ENCODE assay signal across 26 cellular contexts in the genomic region with DNA sequence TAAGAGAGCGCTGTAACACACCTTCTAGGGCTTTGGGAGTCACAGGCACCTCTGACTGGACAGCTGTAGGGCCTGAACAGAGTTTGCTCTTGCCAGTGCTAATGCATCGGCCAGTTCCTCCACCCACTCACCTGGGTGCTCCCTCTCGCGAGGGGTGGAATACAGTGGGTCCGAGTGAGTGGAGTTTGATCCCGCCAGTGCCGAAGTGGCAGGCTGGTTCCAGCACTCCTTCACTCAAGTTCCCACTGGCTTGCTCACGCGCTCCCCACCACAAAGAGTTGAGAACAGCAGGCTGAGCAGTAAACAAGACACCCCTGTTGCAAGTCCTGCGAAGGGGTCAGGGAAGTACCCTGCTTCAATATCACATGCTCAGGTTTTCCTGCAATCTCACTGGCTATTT.
"Had no signal": no experiment of that assay in that cellular context is flagged by ENCODE, and none has a peak within 500 bp of the region (broad histone marks: within the 10 kb centered on the region; RNA-seq: fewer than 3 reads in every experiment).

No MANE protein-coding gene starts in this region.

- H3K4me1 ChIP-seq: esophagus muscularis mucosa, prostate gland, right lobe of liver, uterus had no signal

- H3K9me3 ChIP-seq: esophagus muscularis mucosa, mucosa of descending colon, ovary, prostate gland, right lobe of liver, spleen, thoracic aorta, uterus had no signal

- H3K27me3 Mint-ChIP-seq: naive thymus-derived CD8-positive, alpha-beta T cell; stimulated activated naive B cell treated with anti-CD40 and anti-IgM and Interleukin-4, amounts not matched to agents 10 μg/mL and 1 μg/mL and 100 μg/mL, for 72 hours; stimulated activated naive CD8-positive, alpha-beta T cell treated with anti-CD3 and anti-CD28 coated beads, Interleukin-15, amount 100 ng/mL, for 72 hours; type B pancreatic cell had no signal

- DNase-seq: central memory CD4-positive, alpha-beta T cell; cortex of kidney; effector memory CD4-positive, alpha-beta T cell; foreskin keratinocyte; left colon; left ventricle myocardium superior; mucosa of descending colon; naive thymus-derived CD8-positive, alpha-beta T cell; nucleus accumbens; retina; right lobe of liver; spleen; stimulated activated CD4-positive, alpha-beta T cell treated with anti-CD3 and anti-CD28 coated beads, Interleukin-15, amount 100 ng/mL, for 24 hours; stimulated activated CD4-positive, alpha-beta T cell treated with anti-CD3 and anti-CD28 coated beads, Interleukin-1b, Interleukin-23, amount 100 ng/mL, for 48 hours; stimulated activated CD4-positive, alpha-beta T cell treated with anti-CD3 and anti-CD28 coated beads, Interleukin-4, amount 100 ng/mL, for 24 hours; stimulated activated naive B cell treated with anti-CD40 and anti-IgM and Interleukin-4, amounts not matched to agents 10 μg/mL and 1 μg/mL and 100 μg/mL, for 72 hours; stimulated activated naive CD8-positive, alpha-beta T cell treated with anti-CD3 and anti-CD28 coated beads, Interleukin-15, amount 100 ng/mL, for 72 hours; uterus had no signal

- H3K4me3 Mint-ChIP-seq: naive thymus-derived CD8-positive, alpha-beta T cell; neural crest cell; stimulated activated naive B cell treated with anti-CD40 and anti-IgM and Interleukin-4, amounts not matched to agents 10 μg/mL and 1 μg/mL and 100 μg/mL, for 72 hours; stimulated activated naive CD8-positive, alpha-beta T cell treated with anti-CD3 and anti-CD28 coated beads, Interleukin-15, amount 100 ng/mL, for 72 hours; type B pancreatic cell had no signal

- H3K27ac Mint-ChIP-seq: stimulated activated naive B cell treated with anti-CD40 and anti-IgM and Interleukin-4, amounts not matched to agents 10 μg/mL and 1 μg/mL and 100 μg/mL, for 72 hours; stimulated activated naive CD8-positive, alpha-beta T cell treated with anti-CD3 and anti-CD28 coated beads, Interleukin-15, amount 100 ng/mL, for 72 hours; type B pancreatic cell had no signal

- H3K36me3 ChIP-seq: ovary, prostate gland, right lobe of liver, uterus had no signal

- H3K9me3 Mint-ChIP-seq: naive thymus-derived CD8-positive, alpha-beta T cell; stimulated activated naive B cell treated with anti-CD40 and anti-IgM and Interleukin-4, amounts not matched to agents 10 μg/mL and 1 μg/mL and 100 μg/mL, for 72 hours; stimulated activated naive CD8-positive, alpha-beta T cell treated with anti-CD3 and anti-CD28 coated beads, Interleukin-15, amount 100 ng/mL, for 72 hours had no signal

- ATAC-seq: foreskin keratinocyte; left colon; left ventricle myocardium superior; mucosa of descending colon; naive thymus-derived CD8-positive, alpha-beta T cell; right lobe of liver; stimulated activated naive B cell treated with anti-CD40 and anti-IgM and Interleukin-4, amounts not matched to agents 10 μg/mL and 1 μg/mL and 100 μg/mL, for 72 hours; stimulated activated naive CD8-positive, alpha-beta T cell treated with anti-CD3 and anti-CD28 coated beads, Interleukin-15, amount 100 ng/mL, for 72 hours had no signal

- H3K27ac ChIP-seq: epithelial cell of prostate, esophagus muscularis mucosa, foreskin keratinocyte, ovary, prostate gland, right lobe of liver, spleen, thoracic aorta, uterus had no signal

- H3K4me3 ChIP-seq: esophagus muscularis mucosa, lung, mucosa of descending colon, ovary, prostate gland, right lobe of liver, spleen, thoracic aorta, uterus had no signal

- H3K27me3 ChIP-seq: esophagus muscularis mucosa, foreskin keratinocyte, ovary, right lobe of liver, spleen, uterus had no signal
